9 cellular contexts compared by ENCODE assay signal in the genomic region with DNA sequence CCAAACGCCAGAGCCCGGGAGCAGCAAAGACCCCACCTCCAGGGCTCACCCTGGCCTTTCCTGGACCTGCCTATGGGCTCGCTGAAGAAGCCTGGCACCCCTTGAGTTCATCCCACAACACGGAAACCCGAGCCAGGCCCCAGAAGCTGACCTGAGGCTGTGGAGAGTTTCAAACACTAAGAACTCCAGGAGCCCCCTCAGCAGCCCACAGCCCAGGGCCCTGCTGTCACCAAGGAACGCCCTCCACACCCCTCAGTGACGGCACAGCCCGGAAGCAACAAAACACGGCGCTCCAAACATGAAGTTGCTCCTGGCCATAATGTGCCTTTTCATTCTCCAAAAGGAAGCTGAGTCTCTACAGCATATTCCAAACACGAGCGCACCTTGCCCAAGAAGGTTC. TPM values are rescaled to one million over a fixed set of nuclear protein-coding genes. Genes with fewer than 3 reads are reported as not detected.
DNase-seq lines count a peak whose midpoint lies in the region; ATAC-seq and TF ChIP-seq lines count a peak whose summit lies in the region.
"Had no signal": no experiment of that assay in that cellular context is flagged by ENCODE, and none has a peak within 500 bp of the region (broad histone marks: within the 10 kb centered on the region; RNA-seq: fewer than 3 reads in every experiment).

No MANE protein-coding gene starts in this region.

- H3K27me3 ChIP-seq in HL-60 (ENCODE audit: insufficient read depth, poor library complexity, severe bottlenecking) (no peaks in the 10 kb centered on the region), heart right ventricle (no peaks in the 10 kb centered on the region)

- H3K27ac Mint-ChIP-seq in activated T-helper 1 cell treated with anti-CD3 and anti-CD28 coated beads, Interleukin-12 subunit alpha, Interleukin-12 subunit beta, Interleukin-2, Interleukin-4 antibody, amounts not matched to agents 30 ng/mL and 10 ng/mL and 1 ng/mL, durations not matched to agents 14 hours and 24 hours and 36 hours: peak overlapping the region; percentile 95
- peak overlapping the region; percentile 95 for H3K27ac Mint-ChIP-seq in stimulated activated memory B cell treated with anti-CD40 and anti-IgM and Interleukin-4, amounts not matched to agents 10 μg/mL and 1 μg/mL and 100 μg/mL, for 72 hours

- H3K9me3 Mint-ChIP-seq in activated T-helper 1 cell treated with anti-CD3 and anti-CD28 coated beads, Interleukin-12 subunit alpha, Interleukin-12 subunit beta, Interleukin-2, Interleukin-4 antibody, amounts not matched to agents 30 ng/mL and 10 ng/mL and 1 ng/mL, durations not matched to agents 14 hours and 24 hours and 36 hours: no peaks in the 10 kb centered on the region
- no peaks in the 10 kb centered on the region for H3K9me3 Mint-ChIP-seq in stimulated activated memory B cell treated with anti-CD40 and anti-IgM and Interleukin-4, amounts not matched to agents 10 μg/mL and 1 μg/mL and 100 μg/mL, for 72 hours

- H3K27me3 Mint-ChIP-seq in activated T-helper 1 cell treated with anti-CD3 and anti-CD28 coated beads, Interleukin-12 subunit alpha, Interleukin-12 subunit beta, Interleukin-2, Interleukin-4 antibody, amounts not matched to agents 30 ng/mL and 10 ng/mL and 1 ng/mL, durations not matched to agents 14 hours and 24 hours and 36 hours (ENCODE audit: insufficient read depth): no peaks in the 10 kb centered on the region
- no peaks in the 10 kb centered on the region for H3K27me3 Mint-ChIP-seq in stimulated activated memory B cell treated with anti-CD40 and anti-IgM and Interleukin-4, amounts not matched to agents 10 μg/mL and 1 μg/mL and 100 μg/mL, for 72 hours

- H3K36me3 ChIP-seq in heart right ventricle: peaks cover 0 to 74% (median 11%) of the 10 kb centered on the region in 9 donors

- ATAC-seq in heart right ventricle: peak; percentile 13 to 55 (median 44)
- ATAC-seq in stimulated activated memory B cell treated with anti-CD40 and anti-IgM and Interleukin-4, amounts not matched to agents 10 μg/mL and 1 μg/mL and 100 μg/mL, for 72 hours: no peak

- H3K4me3 Mint-ChIP-seq in activated T-helper 1 cell treated with anti-CD3 and anti-CD28 coated beads, Interleukin-12 subunit alpha, Interleukin-12 subunit beta, Interleukin-2, Interleukin-4 antibody, amounts not matched to agents 30 ng/mL and 10 ng/mL and 1 ng/mL, durations not matched to agents 14 hours and 24 hours and 36 hours: peak overlapping the region; percentile 85
- peak overlapping the region; percentile 88 for H3K4me3 Mint-ChIP-seq in stimulated activated memory B cell treated with anti-CD40 and anti-IgM and Interleukin-4, amounts not matched to agents 10 μg/mL and 1 μg/mL and 100 μg/mL, for 72 hours

- TF ChIP-seq CTCF in HL-60 (IDR thresholded peaks at IDR 0.05; ENCODE audit: insufficient read depth, low read length) (no peak), heart right ventricle (IDR thresholded peaks at IDR 0.05) (no peak)

- peak overlapping the region; percentile 10 for H3K4me3 ChIP-seq in HL-60 (replicated peaks; ENCODE audit: insufficient read depth, low read length)
- peak overlapping the region in 9 of 10 donors; percentile 31 to 54 (median 47) for H3K4me3 ChIP-seq in heart right ventricle

- H3K9me3 ChIP-seq in heart right ventricle: no peaks in the 10 kb centered on the region

- WGBS in heart right ventricle, 2 donors: 44 to 52% methylated on average over 12 of the region's 12 CpGs

- intact Hi-C loops in activated T-helper 1 cell treated with anti-CD3 and anti-CD28 coated beads, Interleukin-12 subunit alpha, Interleukin-12 subunit beta, Interleukin-2, Interleukin-4 antibody, amounts not matched to agents 30 ng/mL and 10 ng/mL and 1 ng/mL, durations not matched to agents 14 hours and 24 hours and 36 hours (cut with micrococcal nuclease): loop anchor here (1.0 kb wide), 2 partner anchors 9 to 63 kb away; partner anchors contain the start of gene SLC38A10
- intact Hi-C loops in heart right ventricle (cut with DNase I): loop anchor here in 1 of 10 donors (5.0 kb wide), 1 partner anchor 106 kb away; no protein-coding TSS in a partner anchor

- H3K4me1 Mint-ChIP-seq in activated T-helper 1 cell treated with anti-CD3 and anti-CD28 coated beads, Interleukin-12 subunit alpha, Interleukin-12 subunit beta, Interleukin-2, Interleukin-4 antibody, amounts not matched to agents 30 ng/mL and 10 ng/mL and 1 ng/mL, durations not matched to agents 14 hours and 24 hours and 36 hours (ENCODE audit: low read depth): peaks cover 26% of the 10 kb centered on the region
- peaks cover 41% of the 10 kb centered on the region for H3K4me1 Mint-ChIP-seq in stimulated activated memory B cell treated with anti-CD40 and anti-IgM and Interleukin-4, amounts not matched to agents 10 μg/mL and 1 μg/mL and 100 μg/mL, for 72 hours

- H3K4me1 ChIP-seq in heart right ventricle: peaks cover 15 to 51% (median 38%) of the 10 kb centered on the region in 9 donors

- peaks cover 28% of the 10 kb centered on the region for H3K36me3 Mint-ChIP-seq in activated T-helper 1 cell treated with anti-CD3 and anti-CD28 coated beads, Interleukin-12 subunit alpha, Interleukin-12 subunit beta, Interleukin-2, Interleukin-4 antibody, amounts not matched to agents 30 ng/mL and 10 ng/mL and 1 ng/mL, durations not matched to agents 14 hours and 24 hours and 36 hours (ENCODE audit: low read depth)
- H3K36me3 Mint-ChIP-seq in stimulated activated memory B cell treated with anti-CD40 and anti-IgM and Interleukin-4, amounts not matched to agents 10 μg/mL and 1 μg/mL and 100 μg/mL, for 72 hours: peaks cover 37% of the 10 kb centered on the region

- H3K27ac ChIP-seq in HL-60 (replicated peaks) (peak overlapping the region; percentile 80), heart right ventricle (peak overlapping the region; percentile 78 to 93 (median 92))

- no peak for DNase-seq in HL-60 (ENCODE audit: low read depth in 1 of 2, low spot score in 1 of 2)
- no peak for DNase-seq in activated T-helper 1 cell treated with anti-CD3 and anti-CD28 coated beads, Interleukin-12 subunit alpha, Interleukin-12 subunit beta, Interleukin-2, Interleukin-4 antibody, amounts not matched to agents 30 ng/mL and 10 ng/mL and 1 ng/mL, durations not matched to agents 14 hours and 24 hours and 36 hours (ENCODE audit: low spot score)
- no peak for DNase-seq in heart right ventricle
- no peak for DNase-seq in islet precursor cell
- no peak for DNase-seq in NCI-H2227 treated with DMSO at 0.1 percent for 48 hours (lab: John Stamatoyannopoulos, UW)
- no peak for DNase-seq in NCI-H128 (lab: John Stamatoyannopoulos, UW; ENCODE audit: unreplicated experiment)
- DNase-seq in pons (ENCODE audit: low spot score): no peak
- DNase-seq: NCI-H2171 treated with DMSO at 0.1 percent for 48 hours had no signal

RNA-seq across cellular contexts. Expression of gene SLC38A10, which starts 9.2 kb away (rescaled TPM):
- total RNA-seq in activated T-helper 1 cell treated with anti-CD3 and anti-CD28 coated beads, Interleukin-12 subunit alpha, Interleukin-12 subunit beta, Interleukin-2, Interleukin-4 antibody, amounts not matched to agents 30 ng/mL and 10 ng/mL and 1 ng/mL, durations not matched to agents 14 hours and 24 hours and 36 hours: 99.7 and 101 TPM in 2 replicates
- 10 to 100 TPM; 27.8 to 50.0 (median 37.9) TPM for total RNA-seq in heart right ventricle
- 10 to 100 TPM; 56.0 to 56.2 TPM for polyA plus RNA-seq in heart right ventricle

RNA-seq across cellular contexts. Expression of gene NDUFAF8, which starts 46.8 kb away (rescaled TPM):
- 71.9 and 78.3 TPM in 2 replicates for total RNA-seq in activated T-helper 1 cell treated with anti-CD3 and anti-CD28 coated beads, Interleukin-12 subunit alpha, Interleukin-12 subunit beta, Interleukin-2, Interleukin-4 antibody, amounts not matched to agents 30 ng/mL and 10 ng/mL and 1 ng/mL, durations not matched to agents 14 hours and 24 hours and 36 hours
- 10 to 100 TPM; 49.6 to 74.8 (median 58.9) TPM for total RNA-seq in heart right ventricle
- polyA plus RNA-seq in heart right ventricle: 10 to 100 TPM; 41.5 to 68.0 TPM

RNA-seq across cellular contexts. Expression of gene TEPSIN, which starts 47.0 kb away (rescaled TPM):
- 37.7 and 41.0 TPM in 2 replicates for total RNA-seq in activated T-helper 1 cell treated with anti-CD3 and anti-CD28 coated beads, Interleukin-12 subunit alpha, Interleukin-12 subunit beta, Interleukin-2, Interleukin-4 antibody, amounts not matched to agents 30 ng/mL and 10 ng/mL and 1 ng/mL, durations not matched to agents 14 hours and 24 hours and 36 hours
- 10 to 100 TPM in 4 of 10 donors, 1 to 10 TPM in 6; 6.2 to 21.4 (median 9.2) TPM for total RNA-seq in heart right ventricle
- 10 to 100 TPM; 12.5 to 30.4 TPM for polyA plus RNA-seq in heart right ventricle
